8 cellular contexts compared by ENCODE assay signal in genomic region chr5:98772415-98773213, GRCh38. TPM values are rescaled to one million over a fixed set of nuclear protein-coding genes. Genes with fewer than 3 reads are reported as not detected.
DNase-seq lines count a peak whose midpoint lies in the region; ATAC-seq, FAIRE-seq and TF ChIP-seq lines count a peak whose summit lies in the region.

No MANE protein-coding gene starts in this region.

- no peak overlapping the region for H2BK120ac ChIP-seq in trophoblast cell (ENCODE audit: insufficient read depth, low read length, poor library complexity)

- 7 to 13% (median 8%) methylated on average over 28 to 34 of the region's 34 CpGs for WGBS in adrenal gland, 4 donors
- no CpG with 5 or more reads among the region's 34 CpGs for WGBS in trophoblast cell (ENCODE audit: extremely low coverage, insufficient coverage, insufficient read length)

- peak overlapping the region; percentile 85 for H2AFZ ChIP-seq in trophoblast cell (ENCODE audit: insufficient read depth, low read length, poor library complexity)

- TF ChIP-seq CTCF in RWPE2 (IDR thresholded peaks at IDR 0.05; ENCODE audit: poor library complexity, severe bottlenecking) (no peak), adrenal gland (IDR thresholded peaks at IDR 0.05) (no peak), left ventricle myocardium inferior (IDR thresholded peaks at IDR 0.05; ENCODE audit: borderline replicate concordance) (no peak)

- intact Hi-C loops in adrenal gland (cut with DNase I) (no loop called here), left ventricle myocardium inferior (cut with micrococcal nuclease) (no loop called here)

- TF ChIP-seq POLR2A in adrenal gland (IDR thresholded peaks at IDR 0.05), result no peak

- peaks cover 8% of the 10 kb centered on the region for H3K79me2 ChIP-seq in trophoblast cell (ENCODE audit: control insufficient read depth, insufficient read depth, low read length, poor library complexity)

- no peak overlapping the region for H4K91ac ChIP-seq in trophoblast cell (ENCODE audit: low read depth, low read length)

- H4K12ac ChIP-seq in trophoblast cell (ENCODE audit: low read depth, low read length), result peak overlapping the region; percentile 59

- H3K79me1 ChIP-seq in trophoblast cell (ENCODE audit: low read length), result peaks cover 13% of the 10 kb centered on the region

- H3K27me3 ChIP-seq in RWPE2 (ENCODE audit: insufficient read depth, poor library complexity, severe bottlenecking) (no peaks in the 10 kb centered on the region), adrenal gland (no peaks in the 10 kb centered on the region), left ventricle myocardium inferior (ENCODE audit: low read depth) (no peaks in the 10 kb centered on the region), trophoblast cell (ENCODE audit: insufficient read depth, low read length) (peaks cover 14% of the 10 kb centered on the region)

- H4K8ac ChIP-seq in trophoblast cell (ENCODE audit: low read depth, low read length), result peak overlapping the region; percentile 47

- no peak for FAIRE-seq in HTR-8/SVneo (lab: Jason Lieb, UNC)

- peak; percentile 11 for ATAC-seq in GM18870 (IDR thresholded peaks at IDR 0.05; ENCODE audit: unreplicated experiment)
- peak; percentile 46 for ATAC-seq in RWPE2 (ENCODE audit: low read depth)
- ATAC-seq in HG02763 (IDR thresholded peaks at IDR 0.05; ENCODE audit: unreplicated experiment), result no peak

- no peak overlapping the region for H3K18ac ChIP-seq in trophoblast cell (ENCODE audit: low read length)

- peak overlapping the region; percentile 81 for H3K4me3 ChIP-seq in RWPE2 (ENCODE audit: severe bottlenecking)
- peak overlapping the region; percentile 28 to 70 (median 44) for H3K4me3 ChIP-seq in adrenal gland
- H3K4me3 ChIP-seq in left ventricle myocardium inferior, result peak overlapping the region; percentile 91
- peak overlapping the region; percentile 52 for H3K4me3 ChIP-seq in trophoblast cell (ENCODE audit: low read depth, low read length)

- peak overlapping the region; percentile 95 for H3K4me2 ChIP-seq in trophoblast cell (ENCODE audit: low read length)

- H2BK12ac ChIP-seq in trophoblast cell (ENCODE audit: low read length), result no peak overlapping the region

- no peak overlapping the region for H3K23ac ChIP-seq in trophoblast cell (ENCODE audit: low read length)

- H3K9me3 ChIP-seq in RWPE2 (ENCODE audit: severe bottlenecking) (no peaks in the 10 kb centered on the region), adrenal gland (replicated peaks in 1 of 3) (no peaks in the 10 kb centered on the region), left ventricle myocardium inferior (replicated peaks) (no peaks in the 10 kb centered on the region), trophoblast cell (ENCODE audit: insufficient read depth, low read depth, low read length) (no peaks in the 10 kb centered on the region)

- no peak overlapping the region for H2BK5ac ChIP-seq in trophoblast cell (ENCODE audit: low read depth, low read length, poor library complexity)

- no peak overlapping the region for H3K14ac ChIP-seq in trophoblast cell (ENCODE audit: low read length)

- no peak overlapping the region for H3K9ac ChIP-seq in trophoblast cell (ENCODE audit: low read length)

- no peak overlapping the region for H2AK5ac ChIP-seq in trophoblast cell (ENCODE audit: low read length)

- peaks cover 31% of the 10 kb centered on the region for H3K36me3 ChIP-seq in RWPE2 (ENCODE audit: low read depth)
- H3K36me3 ChIP-seq in adrenal gland (replicated peaks in 1 of 2), result no peaks in the 10 kb centered on the region
- H3K36me3 ChIP-seq in left ventricle myocardium inferior, result no peaks in the 10 kb centered on the region
- H3K36me3 ChIP-seq in trophoblast cell (ENCODE audit: control insufficient read depth in 1 of 2, insufficient read depth in 2 of 2, low read length in 2 of 2), result no peaks in the 10 kb centered on the region

- peak; percentile 42 for DNase-seq in 8988T
- DNase-seq in HTR-8/SVneo (ENCODE audit: insufficient read length, low spot score), result peak; percentile 67
- peak; percentile 89 for DNase-seq in RWPE2 (ENCODE audit: low spot score)
- DNase-seq in adrenal gland, result peak; percentile 77 to 89 (median 82)
- DNase-seq in left ventricle myocardium inferior, result peak; percentile 68
- DNase-seq in trophoblast cell, result peak; percentile 56 to 70

- H3K27ac ChIP-seq in RWPE2 (ENCODE audit: poor library complexity, severe bottlenecking) (peak overlapping the region; percentile 73), adrenal gland (peak overlapping the region; percentile 74 to 97 (median 94)), left ventricle myocardium inferior (replicated peaks) (peak overlapping the region; percentile 97), trophoblast cell (ENCODE audit: low read depth, low read length) (peak overlapping the region; percentile 59)

- H3K4me1 ChIP-seq in RWPE2 (ENCODE audit: insufficient read depth, poor library complexity, severe bottlenecking), result peaks cover 32% of the 10 kb centered on the region
- peaks cover 17 to 57% of the 10 kb centered on the region in 2 donors for H3K4me1 ChIP-seq in adrenal gland (replicated peaks in 1 of 2)
- peaks cover 80% of the 10 kb centered on the region for H3K4me1 ChIP-seq in left ventricle myocardium inferior
- H3K4me1 ChIP-seq in trophoblast cell (ENCODE audit: control insufficient read depth in 1 of 2, insufficient read depth in 2 of 2, low read length in 2 of 2), result peaks cover 3 to 8% of the 10 kb centered on the region in 2 experiments

- no peak overlapping the region for H3K4ac ChIP-seq in trophoblast cell (ENCODE audit: low read depth, low read length)

RNA-seq across cellular contexts. Expression of gene RGMB, which starts 0.8 kb away (rescaled TPM):
- total RNA-seq in adrenal gland (10 to 100 TPM in 4 of 8 donors, 1 to 10 TPM in 4; 7.1 to 14.4 (median 10.6) TPM), left ventricle myocardium inferior (13.0 TPM)
- 1 to 10 TPM; 1.0 to 8.0 (median 1.8) TPM for polyA plus RNA-seq in adrenal gland
- polyA plus RNA-seq in trophoblast cell (2013), result 4.3 and 4.7 TPM in 2 replicates
